ENCODE assay signal across 21 cellular contexts in genomic region chr1:246295968-246296367, GRCh38.
DNase-seq lines count a peak whose midpoint lies in the region; ATAC-seq, FAIRE-seq and TF ChIP-seq lines count a peak whose summit lies in the region.
"Had no signal": no experiment of that assay in that cellular context is flagged by ENCODE, and none has a peak within 500 bp of the region (broad histone marks: within the 10 kb centered on the region; RNA-seq: fewer than 3 reads in every experiment).

No MANE protein-coding gene starts in this region.

- TF ChIP-seq CTCF in RWPE2 (IDR thresholded peaks at IDR 0.05; ENCODE audit: poor library complexity, severe bottlenecking) = no peak
- no peak for TF ChIP-seq CTCF in endothelial cell of umbilical vein (IDR thresholded peaks at IDR 0.05; ENCODE audit: extremely low read depth in 1 of 2, insufficient read depth in 1 of 2, low read depth in 1 of 2, low read length in 2 of 2)

- 0 out of 3 replicates have a peak, but pooled peaks have one; percentile 41 for ATAC-seq in RWPE2 (ENCODE audit: low read depth)
- no peak for ATAC-seq in GM19395 (IDR thresholded peaks at IDR 0.05; ENCODE audit: unreplicated experiment)
- ATAC-seq: activated naive CD8-positive, alpha-beta T cell treated with anti-CD3 and anti-CD28 coated beads, Interleukin-2, amount 50 U/mL, for 24 hours; HCT116; heart right ventricle had no signal

- H3K36me3 ChIP-seq in RWPE2 (ENCODE audit: low read depth) = no peaks in the 10 kb centered on the region
- H3K36me3 ChIP-seq in endothelial cell of umbilical vein (ENCODE audit: control insufficient read depth in 2 of 2, extremely low read depth in 1 of 2, insufficient read depth in 2 of 2, low read length in 2 of 2) = no peaks in the 10 kb centered on the region
- H3K36me3 ChIP-seq: heart right ventricle, prostate gland, spleen had no signal

- no peaks in the 10 kb centered on the region for H3K9me1 ChIP-seq in endothelial cell of umbilical vein (replicated peaks; ENCODE audit: control insufficient read depth, extremely low read depth, insufficient read depth, low read length)

- peak; percentile 44 for FAIRE-seq in endothelial cell of umbilical vein (lab: Jason Lieb, UNC)
- FAIRE-seq: GM19239, islet of Langerhans had no signal

- no peak overlapping the region for H3K27ac ChIP-seq in RWPE2 (ENCODE audit: poor library complexity, severe bottlenecking)
- peak overlapping the region; percentile 78 for H3K27ac ChIP-seq in endothelial cell of umbilical vein (ENCODE audit: insufficient read depth, low read depth, low read length)
- H3K27ac ChIP-seq: heart right ventricle, prostate gland, spleen had no signal

- H3K27me3 ChIP-seq in RWPE2 (ENCODE audit: insufficient read depth, poor library complexity, severe bottlenecking) = no peaks in the 10 kb centered on the region
- H3K27me3 ChIP-seq in endothelial cell of umbilical vein (ENCODE audit: control insufficient read depth in 2 of 2, insufficient read depth in 2 of 2, low read length in 2 of 2) = no peaks in the 10 kb centered on the region
- H3K27me3 ChIP-seq: heart right ventricle, spleen had no signal

- intact Hi-C loops in endothelial cell of umbilical vein (cut with micrococcal nuclease) = loop anchor here (1.0 to 5.0 kb wide), 4 partner anchors 61 to 1144 kb away; partner anchors contain the start of gene KIF26B

- peak overlapping the region; percentile 54 for H3K4me2 ChIP-seq in endothelial cell of umbilical vein (ENCODE audit: insufficient read depth, low read length)

- TF ChIP-seq POLR2A in endothelial cell of umbilical vein (IDR thresholded peaks at IDR 0.05; ENCODE audit: low read depth, low read length) = no peak

- dilution Hi-C loops in endothelial cell of umbilical vein (cut with MboI; ENCODE audit: extremely low pct_ligation_motif_present, low sequenced_read_pairs) = no loop called here

- H4K20me1 ChIP-seq in endothelial cell of umbilical vein (replicated peaks; ENCODE audit: control insufficient read depth, extremely low read depth, insufficient read depth, low read length) = no peaks in the 10 kb centered on the region

- POLR2A ChIA-PET in endothelial cell of umbilical vein (lab: Charles Lee) = no interaction called here

- CTCF ChIA-PET in endothelial cell of umbilical vein (lab: Charles Lee) = interaction anchor here (1.2 kb wide), 1 partner anchor 22 kb away, joined by 3 read pairs; no protein-coding TSS in a partner anchor

- no peaks in the 10 kb centered on the region for H3K79me2 ChIP-seq in endothelial cell of umbilical vein (ENCODE audit: control insufficient read depth, insufficient read depth, low read length)

- peak; percentile 47 to 57 for DNase-seq in Kasumi-1 (lab: John Stamatoyannopoulos, UW)
- DNase-seq in RWPE2 (ENCODE audit: low spot score) = no peak
- peak; percentile 53 for DNase-seq in endothelial cell of umbilical vein (ENCODE audit: low read depth, low spot score)
- peak; percentile 59 for DNase-seq in pons (ENCODE audit: low spot score)
- DNase-seq in NCI-H2227 treated with DMSO at 0.1 percent for 48 hours (lab: John Stamatoyannopoulos, UW) = no peak
- no peak for DNase-seq in SW480 (ENCODE audit: low spot score)
- DNase-seq: activated CD4-positive, CD25-positive, alpha-beta regulatory T cell treated with anti-CD3 and anti-CD28 coated beads, Interleukin-2, amount 50 U/mL, for 72 hours; activated naive CD8-positive, alpha-beta T cell treated with anti-CD3 and anti-CD28 coated beads, Interleukin-2, amount 50 U/mL, for 24 hours; heart right ventricle; Karpas-422; mesenchymal stem cell; NCI-H1436 treated with DMSO at 0.1 percent for 48 hours; NCI-H345; nephron progenitor cell; spleen; T-helper 2 cell had no signal

- peak overlapping the region; percentile 54 for H2AFZ ChIP-seq in endothelial cell of umbilical vein (ENCODE audit: low read depth, low read length)

- peak overlapping the region; percentile 53 for H3K9ac ChIP-seq in endothelial cell of umbilical vein (replicated peaks; ENCODE audit: extremely low read depth, insufficient read depth, low read length)

- H3K9me3 ChIP-seq in RWPE2 (ENCODE audit: severe bottlenecking) = no peaks in the 10 kb centered on the region
- no peaks in the 10 kb centered on the region for H3K9me3 ChIP-seq in endothelial cell of umbilical vein (replicated peaks; ENCODE audit: control insufficient read depth, insufficient read depth, low read length)
- H3K9me3 ChIP-seq: heart right ventricle, prostate gland, spleen had no signal

- H3K4me1 ChIP-seq in RWPE2 (ENCODE audit: insufficient read depth, poor library complexity, severe bottlenecking) = peaks cover 23% of the 10 kb centered on the region
- H3K4me1 ChIP-seq in endothelial cell of umbilical vein (ENCODE audit: control insufficient read depth, extremely low read depth, insufficient read depth, low read length) = peaks cover 43% of the 10 kb centered on the region
- H3K4me1 ChIP-seq: prostate gland had no signal

- BruUV-seq in endothelial cell of umbilical vein (replicated peaks; lab: Mats Ljungman, UMichigan) = no TSS peak

- no peak overlapping the region for H3K4me3 ChIP-seq in RWPE2 (ENCODE audit: severe bottlenecking)
- H3K4me3 ChIP-seq in endothelial cell of umbilical vein (replicated peaks in 1 of 3; ENCODE audit: insufficient read depth in 1 of 3, low read depth in 1 of 3, low read length in 3 of 3) = no peak overlapping the region
- H3K4me3 ChIP-seq: heart right ventricle, prostate gland, spleen had no signal

TF ChIP-seq in endothelial cell of umbilical vein, 7 proteins besides CTCF, POLR2A, EP300 and RAD21:
- TF ChIP-seq MAX (IDR thresholded peaks at IDR 0.05; ENCODE audit: insufficient read depth, insufficient read length) = no peak
- no peak for TF ChIP-seq JUN (IDR thresholded peaks at IDR 0.05; ENCODE audit: borderline replicate concordance, insufficient read depth, insufficient read length, low read depth)
- TF ChIP-seq POLR2AphosphoS5 (IDR thresholded peaks at IDR 0.05; ENCODE audit: insufficient read depth, low read depth, low read length) = peak; percentile 65

Comparison
In these comparisons a context has a peak if more than half of its experiments do, and no peak if none do; other contexts are left out.
1. DNase-seq: peak in Kasumi-1 (2 of 2), endothelial cell of umbilical vein (single experiment) and pons (single experiment); none in RWPE2 (single experiment), NCI-H2227 treated with DMSO at 0.1 percent for 48 hours (single experiment) and SW480 (single experiment).